ENCODE assay signal across 18 cellular contexts in the genomic region with DNA sequence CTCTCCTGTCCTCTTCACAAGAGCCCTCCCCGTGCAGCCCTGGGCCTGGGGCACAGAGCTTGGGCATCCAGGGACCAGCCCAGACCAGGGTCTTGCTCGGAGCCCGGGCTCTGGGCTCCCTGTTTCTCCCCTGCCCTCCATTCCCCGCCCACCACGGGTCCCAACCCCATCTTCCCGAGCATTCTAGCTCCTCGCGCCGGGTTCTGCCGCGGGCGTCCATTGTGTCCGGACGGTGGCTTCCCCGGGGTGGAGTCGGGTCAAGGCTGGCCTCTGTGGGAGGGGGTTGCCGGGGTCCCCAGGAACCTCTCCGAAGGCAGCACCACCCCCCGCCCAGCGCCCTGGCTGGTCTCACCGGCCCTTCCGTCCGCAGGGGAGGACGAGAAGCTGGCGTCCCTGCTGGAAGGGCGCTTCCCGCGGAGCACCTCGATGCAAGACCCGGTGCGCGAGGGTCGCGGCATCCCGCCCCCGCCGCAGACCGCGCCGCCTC. TPM values are rescaled to one million over a fixed set of nuclear protein-coding genes. Genes with fewer than 3 reads are reported as not detected.
A peak's percentile ranks its signal among the peaks of the same experiment; 100 is the strongest.
DNase-seq lines count a peak whose midpoint lies in the region; TF ChIP-seq lines count a peak whose summit lies in the region.
"Had no signal": no experiment of that assay in that cellular context is flagged by ENCODE, and none has a peak within 500 bp of the region (broad histone marks: within the 10 kb centered on the region; RNA-seq: fewer than 3 reads in every experiment).

No MANE protein-coding gene starts in this region.

- in situ Hi-C loops in GM23248 (cut with MboI), result no loop called here

- H3F3A ChIP-seq in GM23248 (ENCODE audit: insufficient read depth), result no peaks in the 10 kb centered on the region

- no peak overlapping the region for H3K4me2 ChIP-seq in GM23248 (ENCODE audit: unreplicated experiment)
- H3K4me2 ChIP-seq in hepatocyte, result peak overlapping the region; percentile 68
- H3K4me2 ChIP-seq: A549 had no signal

- peak overlapping the region; percentile 38 for H3K4me3 Mint-ChIP-seq in nephron progenitor cell
- H3K4me3 Mint-ChIP-seq: CD14-positive monocyte had no signal

- no peak overlapping the region for H3K9ac ChIP-seq in GM23248
- H3K9ac ChIP-seq in NT2/D1 (ENCODE audit: insufficient read length, low read depth), result peak overlapping the region; percentile 50

- peak overlapping the region; percentile 43; the same call in 1 of the 2 replicates for H3K4me3 ChIP-seq in GM23248
- H3K4me3 ChIP-seq in NT2/D1 (ENCODE audit: insufficient read length, low read depth), result no peak overlapping the region
- H3K4me3 ChIP-seq in hepatocyte, result no peak overlapping the region
- H3K4me3 ChIP-seq: A549, K562, Peyer's patch had no signal

- H4K20me1 ChIP-seq in GM23248 (ENCODE audit: insufficient read depth), result no peaks in the 10 kb centered on the region
- no peaks in the 10 kb centered on the region for H4K20me1 ChIP-seq in hepatocyte (ENCODE audit: insufficient read depth, poor library complexity, severe bottlenecking)

- H3K36me3 Mint-ChIP-seq in nephron progenitor cell (ENCODE audit: low read depth), result peaks cover 58% of the 10 kb centered on the region
- H3K36me3 Mint-ChIP-seq: CD14-positive monocyte had no signal

- no peaks in the 10 kb centered on the region for H3K9me3 Mint-ChIP-seq in nephron progenitor cell

- H2AFZ ChIP-seq in GM23248 (no peak overlapping the region), hepatocyte (no peak overlapping the region)

- H3K9me3 ChIP-seq in GM23248 (ENCODE audit: low read depth) (no peaks in the 10 kb centered on the region), NT2/D1 (ENCODE audit: insufficient read depth, low read length) (no peaks in the 10 kb centered on the region), hepatocyte (ENCODE audit: low read depth) (no peaks in the 10 kb centered on the region)
- H3K9me3 ChIP-seq: A549, Peyer's patch had no signal

- peaks cover 60% of the 10 kb centered on the region for H3K27me3 Mint-ChIP-seq in nephron progenitor cell (ENCODE audit: low read depth, poor library complexity)

- TF ChIP-seq CTCF in hepatocyte (IDR thresholded peaks at IDR 0.05; ENCODE audit: poor library complexity) (no peak), nephron progenitor cell (IDR thresholded peaks at IDR 0.05) (no peak)

- H3K4me1 ChIP-seq in GM23248 (ENCODE audit: insufficient read depth), result no peaks in the 10 kb centered on the region
- H3K4me1 ChIP-seq in NT2/D1 (ENCODE audit: insufficient read depth, insufficient read length), result no peaks in the 10 kb centered on the region
- H3K4me1 ChIP-seq in hepatocyte (ENCODE audit: insufficient read depth), result no peaks in the 10 kb centered on the region
- H3K4me1 ChIP-seq: A549, Peyer's patch had no signal

- H3K79me2 ChIP-seq in GM23248 (ENCODE audit: insufficient read depth) (no peaks in the 10 kb centered on the region), hepatocyte (no peaks in the 10 kb centered on the region)

- WGBS in GM23248 (ENCODE audit: low coverage in 1 of 2, low lambda C conversion rate in 2 of 2, missing lambda C conversion rate in 2 of 2), 2 experiments, result 18 to 25% methylated on average over 5 to 40 of the region's 40 CpGs
- 29% methylated on average over 19 of the region's 40 CpGs for WGBS in hepatocyte (ENCODE audit: low lambda C conversion rate, missing lambda C conversion rate)

- no peak overlapping the region for H3K27ac ChIP-seq in GM23248
- H3K27ac ChIP-seq in hepatocyte, result no peak overlapping the region
- H3K27ac ChIP-seq: A549, Peyer's patch had no signal

- H3K27ac Mint-ChIP-seq in nephron progenitor cell, result no peak overlapping the region
- H3K27ac Mint-ChIP-seq: CD14-positive monocyte had no signal

- H3K9me2 ChIP-seq in GM23248 (ENCODE audit: insufficient read depth), result no peaks in the 10 kb centered on the region
- no peaks in the 10 kb centered on the region for H3K9me2 ChIP-seq in hepatocyte (replicated peaks; ENCODE audit: insufficient read depth)

- DNase-seq in GM23248, result no peak
- no peak for DNase-seq in NT2/D1 (ENCODE audit: low read depth, low spot score)
- no peak for DNase-seq in hepatocyte (ENCODE audit: low spot score)
- DNase-seq in nephron progenitor cell, result no peak
- no peak for DNase-seq in islet precursor cell
- no peak for DNase-seq in NCI-H226
- DNase-seq in hepatic stellate cell (ENCODE audit: low spot score), result no peak
- no peak for DNase-seq in central memory CD4-positive, alpha-beta T cell
- DNase-seq: COR-L47, NCI-H1694, NCI-H82, Peyer's patch, SHP77 had no signal

- H3K36me3 ChIP-seq in GM23248 (ENCODE audit: low read depth) (no peaks in the 10 kb centered on the region), NT2/D1 (ENCODE audit: insufficient read depth, insufficient read length, low read length) (peaks cover 25% of the 10 kb centered on the region), hepatocyte (replicated peaks; ENCODE audit: insufficient read depth, low read depth) (no peaks in the 10 kb centered on the region)
- H3K36me3 ChIP-seq: Peyer's patch had no signal

- peaks cover 34% of the 10 kb centered on the region for H3K4me1 Mint-ChIP-seq in nephron progenitor cell
- H3K4me1 Mint-ChIP-seq: CD14-positive monocyte had no signal

- H3K27me3 ChIP-seq in GM23248 (replicated peaks; ENCODE audit: insufficient read depth) (0 out of 2 replicates have a peak, but pooled peaks cover 8% of the 10 kb centered on the region), NT2/D1 (ENCODE audit: insufficient read depth, insufficient read length) (peaks cover 31% of the 10 kb centered on the region), hepatocyte (peaks cover 25% of the 10 kb centered on the region)

RNA-seq across cellular contexts. Expression of a gene that starts 18.1 kb away (rescaled TPM):
- not detected in 2 replicates for total RNA-seq in GM23248 (2014; rRNA removed; shearing (Covaris generic))
- polyA plus RNA-seq in GM23248 (2016; fragmentation: Nextera tagmentation; extraction: Ambion mirVana) (not detected in 2 replicates), hepatocyte (not detected in 2 replicates)
- total RNA-seq in hepatocyte, result not detected in 2 replicates
- total RNA-seq: HT1080, K562, NCI-H460, Peyer's patch had no signal
- polyA plus RNA-seq: A549, CD14-positive monocyte, K562 had no signal

RNA-seq across cellular contexts. Expression of a gene that starts 47.2 kb away (rescaled TPM):
- 0.51 and 0.97 TPM in 2 replicates for total RNA-seq in GM23248 (2014; rRNA removed; shearing (Covaris generic))
- polyA plus RNA-seq in GM23248 (2016; fragmentation: Nextera tagmentation; extraction: Ambion mirVana) (0.08 and 0.10 TPM in 2 replicates), hepatocyte (1.9 and 2.6 TPM in 2 replicates)
- 2.4 and 2.9 TPM in 2 replicates for total RNA-seq in hepatocyte
- polyA plus RNA-seq: CD14-positive monocyte had no signal
